In genomic region chr17:17321356-17322025, GRCh38 we compare ENCODE assay signal across 22 cellular contexts.
"Had no signal": no experiment of that assay in that cellular context is flagged by ENCODE, and none has a peak within 500 bp of the region (broad histone marks: within the 10 kb centered on the region; RNA-seq: fewer than 3 reads in every experiment).

No MANE protein-coding gene starts in this region.

- H3K4me3 Mint-ChIP-seq: activated naive CD8-positive, alpha-beta T cell treated with anti-CD3 and anti-CD28 coated beads, Interleukin-2, amount 10 ng/mL, durations not matched to agents 7 days and 5 days; activated T-cell treated with anti-CD3 and anti-CD28 coated beads, Interleukin-2, amount 50 U/mL, for 4 hours; immature natural killer cell; nephron; stimulated activated naive B cell treated with anti-CD40 and anti-IgM and Interleukin-4, amounts not matched to agents 10 μg/mL and 1 μg/mL and 100 μg/mL, for 72 hours; T-helper 1 cell treated with Interleukin-12 subunit alpha and Interleukin-12 subunit beta and Interleukin-4 antibody, amounts not matched to agents 30 μg/mL and 1 μg/mL, for 36 hours; WTC11 had no signal

- H3K4me3 ChIP-seq: breast epithelium, heart right ventricle, right lobe of liver, smooth muscle cell had no signal

- DNase-seq: activated naive CD4-positive, alpha-beta T cell treated with Interleukin-2 at 50 U/mL for 16 hours; activated naive CD8-positive, alpha-beta T cell treated with anti-CD3 and anti-CD28 coated beads, Interleukin-2, amount 10 ng/mL, durations not matched to agents 7 days and 5 days; activated T-cell treated with anti-CD3 and anti-CD28 coated beads, Interleukin-2, amount 50 U/mL, for 4 hours; amniotic stem cell; cortex of kidney; foreskin fibroblast; heart right ventricle; immature natural killer cell; kidney glomerular epithelial cell; left ventricle myocardium superior; right lobe of liver; stimulated activated CD4-positive, alpha-beta T cell treated with anti-CD3 and anti-CD28 coated beads, Interleukin-2, amount 100 ng/mL, for 48 hours; stimulated activated CD8-positive, alpha-beta memory T cell treated with anti-CD3 and anti-CD28 coated beads, Interleukin-4, amount 100 ng/mL, for 48 hours; stimulated activated naive B cell treated with anti-CD40 and anti-IgM and Interleukin-4, amounts not matched to agents 10 μg/mL and 1 μg/mL and 100 μg/mL, for 72 hours; T1000 had no signal

- H3K27me3 Mint-ChIP-seq: activated naive CD8-positive, alpha-beta T cell treated with anti-CD3 and anti-CD28 coated beads, Interleukin-2, amount 10 ng/mL, durations not matched to agents 7 days and 5 days; stimulated activated naive B cell treated with anti-CD40 and anti-IgM and Interleukin-4, amounts not matched to agents 10 μg/mL and 1 μg/mL and 100 μg/mL, for 72 hours had no signal

- H3K36me3 ChIP-seq: breast epithelium, right lobe of liver had no signal

- H3K4me1 Mint-ChIP-seq: activated naive CD8-positive, alpha-beta T cell treated with anti-CD3 and anti-CD28 coated beads, Interleukin-2, amount 10 ng/mL, durations not matched to agents 7 days and 5 days; stimulated activated naive B cell treated with anti-CD40 and anti-IgM and Interleukin-4, amounts not matched to agents 10 μg/mL and 1 μg/mL and 100 μg/mL, for 72 hours; WTC11 had no signal

- H3K4me1 ChIP-seq: breast epithelium, heart right ventricle, parathyroid adenoma, right lobe of liver had no signal

- H3K9me3 ChIP-seq: breast epithelium, heart right ventricle, right lobe of liver had no signal

- H3K9me3 Mint-ChIP-seq: activated naive CD8-positive, alpha-beta T cell treated with anti-CD3 and anti-CD28 coated beads, Interleukin-2, amount 10 ng/mL, durations not matched to agents 7 days and 5 days; activated T-cell treated with anti-CD3 and anti-CD28 coated beads, Interleukin-2, amount 50 U/mL, for 4 hours; activated T-helper 2 cell treated with anti-CD3 and anti-CD28 coated beads, Interferon-gamma antibody, Interleukin-2, Interleukin-4, amounts not matched to agents 10 μg/mL and 5 μg/mL and 100 μg/mL, durations not matched to agents 14 hours and 24 hours and 36 hours; immature natural killer cell; nephron; stimulated activated naive B cell treated with anti-CD40 and anti-IgM and Interleukin-4, amounts not matched to agents 10 μg/mL and 1 μg/mL and 100 μg/mL, for 72 hours; T-helper 1 cell treated with Interleukin-12 subunit alpha and Interleukin-12 subunit beta and Interleukin-4 antibody, amounts not matched to agents 30 μg/mL and 1 μg/mL, for 36 hours; WTC11 had no signal

- H3K27me3 ChIP-seq: breast epithelium, heart right ventricle, right lobe of liver had no signal

- ATAC-seq: activated T-cell treated with anti-CD3 and anti-CD28 coated beads, Interleukin-2, amount 50 U/mL, for 4 hours; left ventricle myocardium superior; stimulated activated naive B cell treated with anti-CD40 and anti-IgM and Interleukin-4, amounts not matched to agents 10 μg/mL and 1 μg/mL and 100 μg/mL, for 72 hours; WTC11 had no signal

- H3K27ac ChIP-seq: breast epithelium, heart right ventricle, parathyroid adenoma, right lobe of liver had no signal

- H3K27ac Mint-ChIP-seq: activated naive CD8-positive, alpha-beta T cell treated with anti-CD3 and anti-CD28 coated beads, Interleukin-2, amount 10 ng/mL, durations not matched to agents 7 days and 5 days; activated T-helper 2 cell treated with anti-CD3 and anti-CD28 coated beads, Interferon-gamma antibody, Interleukin-2, Interleukin-4, amounts not matched to agents 10 μg/mL and 5 μg/mL and 100 μg/mL, durations not matched to agents 14 hours and 24 hours and 36 hours; immature natural killer cell; nephron; stimulated activated naive B cell treated with anti-CD40 and anti-IgM and Interleukin-4, amounts not matched to agents 10 μg/mL and 1 μg/mL and 100 μg/mL, for 72 hours; T-helper 1 cell treated with Interleukin-12 subunit alpha and Interleukin-12 subunit beta and Interleukin-4 antibody, amounts not matched to agents 30 μg/mL and 1 μg/mL, for 36 hours; WTC11 had no signal

- H3K36me3 Mint-ChIP-seq: activated naive CD8-positive, alpha-beta T cell treated with anti-CD3 and anti-CD28 coated beads, Interleukin-2, amount 10 ng/mL, durations not matched to agents 7 days and 5 days; stimulated activated naive B cell treated with anti-CD40 and anti-IgM and Interleukin-4, amounts not matched to agents 10 μg/mL and 1 μg/mL and 100 μg/mL, for 72 hours; WTC11 had no signal
